ENCODE assay signal across 8 cellular contexts in genomic region chr5:157252741-157253465, GRCh38. TPM values are rescaled to one million over a fixed set of nuclear protein-coding genes. Genes with fewer than 3 reads are reported as not detected.
DNase-seq lines count a peak whose midpoint lies in the region; ATAC-seq lines count a peak whose summit lies in the region.

No MANE protein-coding gene starts in this region.

- no peak overlapping the region for H2BK120ac ChIP-seq in mesenchymal stem cell (ENCODE audit: low read depth, low read length)

- H3K36me3 ChIP-seq in mesenchymal stem cell (ENCODE audit: control insufficient read depth in 1 of 2, insufficient read depth in 2 of 2, low read depth in 1 of 2, low read length in 2 of 2): no peaks in the 10 kb centered on the region

- no peak overlapping the region for H2AFZ ChIP-seq in mesenchymal stem cell (ENCODE audit: low read depth, low read length)

- no peak overlapping the region for H3K4me2 ChIP-seq in mesenchymal stem cell (ENCODE audit: low read length, poor library complexity, severe bottlenecking)

- H3K18ac ChIP-seq in mesenchymal stem cell (ENCODE audit: low read depth in 1 of 2, low read length in 2 of 2): no peak overlapping the region

- ATAC-seq in GM21390 (IDR thresholded peaks at IDR 0.05; ENCODE audit: unreplicated experiment) (peak; percentile 95), HG03571 (IDR thresholded peaks at IDR 0.05; ENCODE audit: unreplicated experiment) (peak; percentile 94)

- H3K27me3 ChIP-seq in mesenchymal stem cell (ENCODE audit: control insufficient read depth in 1 of 2, insufficient read depth in 1 of 2, low read length in 2 of 2): peaks cover 3 to 6% of the 10 kb centered on the region in 2 experiments

- H2BK12ac ChIP-seq in mesenchymal stem cell (ENCODE audit: low read length in 2 of 2): no peak overlapping the region

- no peak overlapping the region for H3K14ac ChIP-seq in mesenchymal stem cell (ENCODE audit: low read length in 2 of 2)

- H3K27ac ChIP-seq in mesenchymal stem cell (ENCODE audit: low read length, poor library complexity, severe bottlenecking): no peak overlapping the region

- H3K9me3 ChIP-seq in mesenchymal stem cell (ENCODE audit: control insufficient read depth, low read length): no peaks in the 10 kb centered on the region

- no peak overlapping the region for H2BK15ac ChIP-seq in mesenchymal stem cell (ENCODE audit: low read depth, poor library complexity, severe bottlenecking)

- H4K8ac ChIP-seq in mesenchymal stem cell (ENCODE audit: low read length): no peak overlapping the region

- H3K9ac ChIP-seq in mesenchymal stem cell (ENCODE audit: low read length): peak overlapping the region; percentile 35

- WGBS in mesenchymal stem cell: 62% methylated on average over 4 of the region's 4 CpGs

- no peak overlapping the region for H3K4ac ChIP-seq in mesenchymal stem cell (ENCODE audit: low read depth in 1 of 2, low read length in 2 of 2)

- H3K79me1 ChIP-seq in mesenchymal stem cell (replicated peaks; ENCODE audit: low read length, poor library complexity, severe bottlenecking): no peaks in the 10 kb centered on the region

- DNase-seq in EH (ENCODE audit: low read depth) (peak; percentile 48), mesenchymal stem cell (peak; percentile 28), SK-N-DZ (ENCODE audit: low spot score) (no peak), NCI-H2107 treated with DMSO at 0.1 percent for 48 hours (lab: John Stamatoyannopoulos, UW; ENCODE audit: unreplicated experiment) (no peak), NCI-H345 (lab: John Stamatoyannopoulos, UW) (no peak)
- peak; percentile 67 for DNase-seq in activated T-cell treated with anti-CD3 and anti-CD28 coated beads, Interleukin-2, amount 50 U/mL, for 1 hour

- H2BK5ac ChIP-seq in mesenchymal stem cell (ENCODE audit: low read depth, low read length, poor library complexity, severe bottlenecking): no peak overlapping the region

- H3K23ac ChIP-seq in mesenchymal stem cell (ENCODE audit: low read length in 2 of 2): no peak overlapping the region

- no peak overlapping the region for H3K4me3 ChIP-seq in mesenchymal stem cell (ENCODE audit: insufficient read depth in 1 of 2, low read depth in 1 of 2, low read length in 2 of 2)

- H2AK5ac ChIP-seq in mesenchymal stem cell (ENCODE audit: low read length, severe bottlenecking): no peak overlapping the region

- no peak overlapping the region for H4K91ac ChIP-seq in mesenchymal stem cell (ENCODE audit: low read length)

- peaks cover 2% of the 10 kb centered on the region for H3K4me1 ChIP-seq in mesenchymal stem cell (ENCODE audit: control insufficient read depth, insufficient read depth, low read depth, low read length)

RNA-seq across cellular contexts. Expression of gene CYFIP2, which starts 13.0 kb away (rescaled TPM):
- polyA plus RNA-seq in mesenchymal stem cell (2013, experiment 1 of 2): 5.5 TPM
- 5.4 TPM for polyA plus RNA-seq in mesenchymal stem cell (2013, experiment 2 of 2)
- 37.2 and 43.5 TPM in 2 replicates for polyA plus RNA-seq in SK-N-DZ (2014; cell fraction: cytosol; rRNA removed)
- polyA plus RNA-seq in SK-N-DZ (2014; cell fraction: nucleus; rRNA removed): 28.7 and 55.2 TPM in 2 replicates

Comparison
In these comparisons a context has a peak if more than half of its experiments do, and no peak if none do; other contexts are left out.
1. DNase-seq: peak in EH (single experiment), activated T-cell treated with anti-CD3 and anti-CD28 coated beads, Interleukin-2, amount 50 U/mL, for 1 hour (single experiment) and mesenchymal stem cell (single experiment); none in SK-N-DZ (single experiment), NCI-H2107 treated with DMSO at 0.1 percent for 48 hours (single experiment) and NCI-H345 (single experiment).